12 cellular contexts compared by ENCODE assay signal in genomic region chr1:182120411-182121258, GRCh38. TPM values are rescaled to one million over a fixed set of nuclear protein-coding genes. Genes with fewer than 3 reads are reported as not detected.
DNase-seq lines count a peak whose midpoint lies in the region; ATAC-seq and TF ChIP-seq lines count a peak whose summit lies in the region.
"Had no signal": no experiment of that assay in that cellular context is flagged by ENCODE, and none has a peak within 500 bp of the region (broad histone marks: within the 10 kb centered on the region; RNA-seq: fewer than 3 reads in every experiment).

No MANE protein-coding gene starts in this region.

- TF ChIP-seq CTCF in Caco-2 (IDR thresholded peaks at IDR 0.05; ENCODE audit: insufficient read depth in 1 of 2, low read depth in 1 of 2, low read length in 1 of 2, severe bottlenecking in 1 of 2, unreplicated experiment in 1 of 2) (no peak), PC-3 (conservative IDR thresholded peaks at IDR 0.05; ENCODE audit: low read depth, low read length) (no peak), foreskin keratinocyte (conservative IDR thresholded peaks at IDR 0.05) (no peak), ovary (IDR thresholded peaks at IDR 0.05) (no peak)

- H3K4me3 Mint-ChIP-seq in Caco-2 (ENCODE audit: unreplicated experiment): no peak overlapping the region
- H3K4me3 Mint-ChIP-seq: activated naive CD4-positive, alpha-beta T cell treated with anti-CD3 and anti-CD28 coated beads, Interleukin-2, amount 50 U/mL, for 24 hours; natural killer cell treated with Interleukin-12 subunit alpha and Interleukin-12 subunit beta and Interleukin-15 and Interleukin-18, amount 100 ng/mL, for 72 hours had no signal

- H3K9me2 ChIP-seq in PC-3 (replicated peaks; ENCODE audit: low read length): no peaks in the 10 kb centered on the region

- no peaks in the 10 kb centered on the region for H3F3A ChIP-seq in PC-3 (ENCODE audit: low read length, unreplicated experiment)

- H3K27ac Mint-ChIP-seq in Caco-2 (ENCODE audit: unreplicated experiment): no peak overlapping the region
- H3K27ac Mint-ChIP-seq: activated naive CD4-positive, alpha-beta T cell treated with anti-CD3 and anti-CD28 coated beads, Interleukin-2, amount 50 U/mL, for 24 hours; natural killer cell treated with Interleukin-12 subunit alpha and Interleukin-12 subunit beta and Interleukin-15 and Interleukin-18, amount 100 ng/mL, for 72 hours had no signal

- H3K36me3 ChIP-seq in Caco-2 (ENCODE audit: control insufficient read depth, insufficient read depth, low read length) (no peaks in the 10 kb centered on the region), PC-3 (ENCODE audit: low read depth, low read length) (no peaks in the 10 kb centered on the region), ovary (no peaks in the 10 kb centered on the region)
- H3K36me3 ChIP-seq: SJSA1, thoracic aorta had no signal

- H3K9ac ChIP-seq in PC-3 (ENCODE audit: low read length): peak overlapping the region; percentile 20; the same call in 1 of the 2 replicates

- no peaks in the 10 kb centered on the region for H3K36me3 Mint-ChIP-seq in Caco-2 (ENCODE audit: insufficient read depth, unreplicated experiment)
- H3K36me3 Mint-ChIP-seq: activated naive CD4-positive, alpha-beta T cell treated with anti-CD3 and anti-CD28 coated beads, Interleukin-2, amount 50 U/mL, for 24 hours; natural killer cell treated with Interleukin-12 subunit alpha and Interleukin-12 subunit beta and Interleukin-15 and Interleukin-18, amount 100 ng/mL, for 72 hours had no signal

- WGBS in ovary, 3 donors: 16 to 25% (median 17%) methylated on average over 17 of the region's 17 CpGs

- CTCF ChIA-PET in Caco-2 (lab: Charles Lee) (interaction anchor here (1.3 kb wide), 1 partner anchor 40 kb away, joined by 5 read pairs; no protein-coding TSS in a partner anchor), PC-3 (lab: Charles Lee) (interaction anchor here (0.7 kb wide), 1 partner anchor 95 kb away, joined by 3 read pairs; no protein-coding TSS in a partner anchor)

- peak; percentile 47 to 51 for DNase-seq in Caco-2
- peak; percentile 88 for DNase-seq in PC-3
- DNase-seq in foreskin keratinocyte: peak; percentile 40 to 57
- DNase-seq in ovary: peak; percentile 77 to 82 (median 80)
- no peak for DNase-seq in iPS-NIHi7 (ENCODE audit: extremely low spot score)
- no peak for DNase-seq in GF-D8 (lab: John Stamatoyannopoulos, UW)
- DNase-seq in NCI-H128 (lab: John Stamatoyannopoulos, UW; ENCODE audit: unreplicated experiment): no peak

- peak; percentile 79 for ATAC-seq in PC-3
- peak; percentile 61 for ATAC-seq in foreskin keratinocyte
- ATAC-seq in GM21515 (IDR thresholded peaks at IDR 0.05; ENCODE audit: unreplicated experiment): no peak
- ATAC-seq: natural killer cell treated with Interleukin-12 subunit alpha and Interleukin-12 subunit beta and Interleukin-15 and Interleukin-18, amount 100 ng/mL, for 72 hours had no signal

- POLR2A ChIA-PET in Caco-2 (lab: Charles Lee) (interaction anchor here (0.7 kb wide), 1 partner anchor 561 kb away, joined by 4 read pairs; no protein-coding TSS in a partner anchor), PC-3 (lab: Charles Lee; ENCODE audit: unreplicated experiment) (interaction anchor here (0.6 kb wide), 1 partner anchor 218 kb away, joined by 3 read pairs; no protein-coding TSS in a partner anchor)

- BruUV-seq in Caco-2 (replicated peaks; lab: Mats Ljungman, UMichigan) (no TSS peak), PC-3 (replicated peaks; lab: Mats Ljungman, UMichigan) (no TSS peak)

- peak overlapping the region; percentile 86 for H3K27ac ChIP-seq in PC-3 (ENCODE audit: low read length)
- no peak overlapping the region for H3K27ac ChIP-seq in foreskin keratinocyte
- peak overlapping the region; percentile 50 to 73 for H3K27ac ChIP-seq in ovary
- H3K27ac ChIP-seq: SJSA1, thoracic aorta had no signal

- H3K79me2 ChIP-seq in PC-3 (ENCODE audit: low read length): no peaks in the 10 kb centered on the region

- H3K4me3 ChIP-seq in Caco-2 (ENCODE audit: low read depth, low read length) (no peak overlapping the region), PC-3 (ENCODE audit: low read length) (peak overlapping the region; percentile 13; the same call in 1 of the 2 replicates), ovary (no peak overlapping the region)
- H3K4me3 ChIP-seq: SJSA1, thoracic aorta had no signal

- no peaks in the 10 kb centered on the region for H3K9me3 Mint-ChIP-seq in Caco-2 (ENCODE audit: unreplicated experiment)
- H3K9me3 Mint-ChIP-seq: activated naive CD4-positive, alpha-beta T cell treated with anti-CD3 and anti-CD28 coated beads, Interleukin-2, amount 50 U/mL, for 24 hours; natural killer cell treated with Interleukin-12 subunit alpha and Interleukin-12 subunit beta and Interleukin-15 and Interleukin-18, amount 100 ng/mL, for 72 hours had no signal

- TF ChIP-seq POLR2A in ovary (IDR thresholded peaks at IDR 0.05): peak; percentile 12

- peak overlapping the region; percentile 63 for H2AFZ ChIP-seq in PC-3 (ENCODE audit: low read length)

- no peaks in the 10 kb centered on the region for H4K20me1 ChIP-seq in PC-3 (ENCODE audit: low read length)

- H3K4me2 ChIP-seq in PC-3 (ENCODE audit: low read length): peak overlapping the region; percentile 78

- H3K27me3 Mint-ChIP-seq in Caco-2 (ENCODE audit: insufficient read depth, unreplicated experiment): no peaks in the 10 kb centered on the region
- H3K27me3 Mint-ChIP-seq: activated naive CD4-positive, alpha-beta T cell treated with anti-CD3 and anti-CD28 coated beads, Interleukin-2, amount 50 U/mL, for 24 hours had no signal

- H3K4me1 ChIP-seq in Caco-2 (peaks cover 12% of the 10 kb centered on the region), PC-3 (ENCODE audit: insufficient read depth, low read length) (peaks cover 37% of the 10 kb centered on the region), foreskin keratinocyte (peaks cover 9% of the 10 kb centered on the region), ovary (ENCODE audit: insufficient read depth) (peaks cover 19% of the 10 kb centered on the region)
- H3K4me1 ChIP-seq: SJSA1 had no signal

- intact Hi-C loops in Caco-2 (cut with micrococcal nuclease; ENCODE audit: unreplicated experiment): loop anchor here (1.0 kb wide), 1 partner anchor 19 kb away; no protein-coding TSS in a partner anchor
- intact Hi-C loops in PC-3 (cut with micrococcal nuclease): loop anchor here (2.0 kb wide), 1 partner anchor 36 kb away; no protein-coding TSS in a partner anchor
- intact Hi-C loops in ovary (cut with DNase I): no loop called here

- no peak for TF ChIP-seq EP300 in ovary (IDR thresholded peaks at IDR 0.05)

- H3K27me3 ChIP-seq in Caco-2 (replicated peaks; ENCODE audit: control insufficient read depth, insufficient read depth, low read length) (no peaks in the 10 kb centered on the region), PC-3 (ENCODE audit: low read length) (no peaks in the 10 kb centered on the region), foreskin keratinocyte (no peaks in the 10 kb centered on the region), ovary (no peaks in the 10 kb centered on the region)
- H3K27me3 ChIP-seq: SJSA1 had no signal

- peaks cover 24% of the 10 kb centered on the region for H3K4me1 Mint-ChIP-seq in Caco-2 (ENCODE audit: low read depth, unreplicated experiment)
- H3K4me1 Mint-ChIP-seq: activated naive CD4-positive, alpha-beta T cell treated with anti-CD3 and anti-CD28 coated beads, Interleukin-2, amount 50 U/mL, for 24 hours had no signal

- H3K9me3 ChIP-seq in Caco-2: no peaks in the 10 kb centered on the region
- no peaks in the 10 kb centered on the region for H3K9me3 ChIP-seq in PC-3 (ENCODE audit: low read length)
- H3K9me3 ChIP-seq in ovary: no peaks in the 10 kb centered on the region
- H3K9me3 ChIP-seq: SJSA1, thoracic aorta had no signal

RNA-seq across cellular contexts. Expression of gene ZNF648, which starts 59.1 kb away (rescaled TPM):
- total RNA-seq in Caco-2 (2022) (not detected in 2 replicates), PC-3 (2014; rRNA removed) (not detected in 2 replicates), foreskin keratinocyte (not detected in 2 replicates), ovary (1 to 10 TPM in 3 of 7 donors, under 1 TPM in 4; 0.57 to 2.4 (median 0.80) TPM)
- polyA plus RNA-seq in foreskin keratinocyte (not detected in 2 replicates), ovary (under 1 TPM; 0.12 to 0.13 TPM)
- total RNA-seq: natural killer cell treated with Interleukin-12 subunit alpha and Interleukin-12 subunit beta and Interleukin-15 and Interleukin-18, amount 100 ng/mL, for 72 hours; SJSA1; thoracic aorta had no signal

Comparison
In these comparisons a context has a peak if more than half of its experiments do, and no peak if none do; other contexts are left out.
1. DNase-seq: peak in Caco-2 (2 of 2), PC-3 (single experiment), foreskin keratinocyte (2 of 2) and ovary (5 of 5); none in iPS-NIHi7 (single experiment), GF-D8 (single experiment) and NCI-H128 (single experiment).
2. intact Hi-C loops: an anchor here in Caco-2 (1.0 kb wide) and PC-3 (2.0 kb wide); none called in ovary.